Comparison of ENCODE assay signal across 2 cellular contexts in the genomic region with DNA sequence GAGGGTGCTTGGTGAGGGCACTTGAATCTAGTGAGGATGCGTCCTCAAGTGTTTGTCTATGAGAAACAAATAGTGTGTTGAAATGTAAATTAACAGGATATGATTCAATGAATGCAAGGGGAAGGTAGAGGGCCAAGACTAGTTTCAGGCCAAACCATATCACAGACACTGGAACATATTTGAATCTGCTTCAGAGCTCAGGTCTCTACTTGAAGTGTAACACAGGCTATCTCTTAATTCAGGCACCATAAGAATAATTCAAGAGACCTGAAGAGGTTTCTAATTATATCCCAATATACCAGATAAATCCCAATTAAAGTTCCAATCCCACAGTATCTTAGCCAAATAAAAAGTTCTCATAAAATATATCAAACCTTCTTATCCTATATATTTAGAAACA.
TF ChIP-seq lines count a peak whose summit lies in the region.

No MANE protein-coding gene starts in this region.

TF ChIP-seq in GM23338, 12 proteins besides CTCF, POLR2A, EP300 and RAD21:
- TF ChIP-seq, protein P1, sequence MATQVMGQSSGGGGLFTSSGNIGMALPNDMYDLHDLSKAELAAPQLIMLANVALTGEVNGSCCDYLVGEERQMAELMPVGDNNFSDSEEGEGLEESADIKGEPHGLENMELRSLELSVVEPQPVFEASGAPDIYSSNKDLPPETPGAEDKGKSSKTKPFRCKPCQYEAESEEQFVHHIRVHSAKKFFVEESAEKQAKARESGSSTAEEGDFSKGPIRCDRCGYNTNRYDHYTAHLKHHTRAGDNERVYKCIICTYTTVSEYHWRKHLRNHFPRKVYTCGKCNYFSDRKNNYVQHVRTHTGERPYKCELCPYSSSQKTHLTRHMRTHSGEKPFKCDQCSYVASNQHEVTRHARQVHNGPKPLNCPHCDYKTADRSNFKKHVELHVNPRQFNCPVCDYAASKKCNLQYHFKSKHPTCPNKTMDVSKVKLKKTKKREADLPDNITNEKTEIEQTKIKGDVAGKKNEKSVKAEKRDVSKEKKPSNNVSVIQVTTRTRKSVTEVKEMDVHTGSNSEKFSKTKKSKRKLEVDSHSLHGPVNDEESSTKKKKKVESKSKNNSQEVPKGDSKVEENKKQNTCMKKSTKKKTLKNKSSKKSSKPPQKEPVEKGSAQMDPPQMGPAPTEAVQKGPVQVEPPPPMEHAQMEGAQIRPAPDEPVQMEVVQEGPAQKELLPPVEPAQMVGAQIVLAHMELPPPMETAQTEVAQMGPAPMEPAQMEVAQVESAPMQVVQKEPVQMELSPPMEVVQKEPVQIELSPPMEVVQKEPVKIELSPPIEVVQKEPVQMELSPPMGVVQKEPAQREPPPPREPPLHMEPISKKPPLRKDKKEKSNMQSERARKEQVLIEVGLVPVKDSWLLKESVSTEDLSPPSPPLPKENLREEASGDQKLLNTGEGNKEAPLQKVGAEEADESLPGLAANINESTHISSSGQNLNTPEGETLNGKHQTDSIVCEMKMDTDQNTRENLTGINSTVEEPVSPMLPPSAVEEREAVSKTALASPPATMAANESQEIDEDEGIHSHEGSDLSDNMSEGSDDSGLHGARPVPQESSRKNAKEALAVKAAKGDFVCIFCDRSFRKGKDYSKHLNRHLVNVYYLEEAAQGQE (IDR thresholded peaks at IDR 0.05; ENCODE audit: unreplicated experiment): no peak
- TF ChIP-seq JUNB (IDR thresholded peaks at IDR 0.05; ENCODE audit: unreplicated experiment): no peak
- TF ChIP-seq, protein P2, sequence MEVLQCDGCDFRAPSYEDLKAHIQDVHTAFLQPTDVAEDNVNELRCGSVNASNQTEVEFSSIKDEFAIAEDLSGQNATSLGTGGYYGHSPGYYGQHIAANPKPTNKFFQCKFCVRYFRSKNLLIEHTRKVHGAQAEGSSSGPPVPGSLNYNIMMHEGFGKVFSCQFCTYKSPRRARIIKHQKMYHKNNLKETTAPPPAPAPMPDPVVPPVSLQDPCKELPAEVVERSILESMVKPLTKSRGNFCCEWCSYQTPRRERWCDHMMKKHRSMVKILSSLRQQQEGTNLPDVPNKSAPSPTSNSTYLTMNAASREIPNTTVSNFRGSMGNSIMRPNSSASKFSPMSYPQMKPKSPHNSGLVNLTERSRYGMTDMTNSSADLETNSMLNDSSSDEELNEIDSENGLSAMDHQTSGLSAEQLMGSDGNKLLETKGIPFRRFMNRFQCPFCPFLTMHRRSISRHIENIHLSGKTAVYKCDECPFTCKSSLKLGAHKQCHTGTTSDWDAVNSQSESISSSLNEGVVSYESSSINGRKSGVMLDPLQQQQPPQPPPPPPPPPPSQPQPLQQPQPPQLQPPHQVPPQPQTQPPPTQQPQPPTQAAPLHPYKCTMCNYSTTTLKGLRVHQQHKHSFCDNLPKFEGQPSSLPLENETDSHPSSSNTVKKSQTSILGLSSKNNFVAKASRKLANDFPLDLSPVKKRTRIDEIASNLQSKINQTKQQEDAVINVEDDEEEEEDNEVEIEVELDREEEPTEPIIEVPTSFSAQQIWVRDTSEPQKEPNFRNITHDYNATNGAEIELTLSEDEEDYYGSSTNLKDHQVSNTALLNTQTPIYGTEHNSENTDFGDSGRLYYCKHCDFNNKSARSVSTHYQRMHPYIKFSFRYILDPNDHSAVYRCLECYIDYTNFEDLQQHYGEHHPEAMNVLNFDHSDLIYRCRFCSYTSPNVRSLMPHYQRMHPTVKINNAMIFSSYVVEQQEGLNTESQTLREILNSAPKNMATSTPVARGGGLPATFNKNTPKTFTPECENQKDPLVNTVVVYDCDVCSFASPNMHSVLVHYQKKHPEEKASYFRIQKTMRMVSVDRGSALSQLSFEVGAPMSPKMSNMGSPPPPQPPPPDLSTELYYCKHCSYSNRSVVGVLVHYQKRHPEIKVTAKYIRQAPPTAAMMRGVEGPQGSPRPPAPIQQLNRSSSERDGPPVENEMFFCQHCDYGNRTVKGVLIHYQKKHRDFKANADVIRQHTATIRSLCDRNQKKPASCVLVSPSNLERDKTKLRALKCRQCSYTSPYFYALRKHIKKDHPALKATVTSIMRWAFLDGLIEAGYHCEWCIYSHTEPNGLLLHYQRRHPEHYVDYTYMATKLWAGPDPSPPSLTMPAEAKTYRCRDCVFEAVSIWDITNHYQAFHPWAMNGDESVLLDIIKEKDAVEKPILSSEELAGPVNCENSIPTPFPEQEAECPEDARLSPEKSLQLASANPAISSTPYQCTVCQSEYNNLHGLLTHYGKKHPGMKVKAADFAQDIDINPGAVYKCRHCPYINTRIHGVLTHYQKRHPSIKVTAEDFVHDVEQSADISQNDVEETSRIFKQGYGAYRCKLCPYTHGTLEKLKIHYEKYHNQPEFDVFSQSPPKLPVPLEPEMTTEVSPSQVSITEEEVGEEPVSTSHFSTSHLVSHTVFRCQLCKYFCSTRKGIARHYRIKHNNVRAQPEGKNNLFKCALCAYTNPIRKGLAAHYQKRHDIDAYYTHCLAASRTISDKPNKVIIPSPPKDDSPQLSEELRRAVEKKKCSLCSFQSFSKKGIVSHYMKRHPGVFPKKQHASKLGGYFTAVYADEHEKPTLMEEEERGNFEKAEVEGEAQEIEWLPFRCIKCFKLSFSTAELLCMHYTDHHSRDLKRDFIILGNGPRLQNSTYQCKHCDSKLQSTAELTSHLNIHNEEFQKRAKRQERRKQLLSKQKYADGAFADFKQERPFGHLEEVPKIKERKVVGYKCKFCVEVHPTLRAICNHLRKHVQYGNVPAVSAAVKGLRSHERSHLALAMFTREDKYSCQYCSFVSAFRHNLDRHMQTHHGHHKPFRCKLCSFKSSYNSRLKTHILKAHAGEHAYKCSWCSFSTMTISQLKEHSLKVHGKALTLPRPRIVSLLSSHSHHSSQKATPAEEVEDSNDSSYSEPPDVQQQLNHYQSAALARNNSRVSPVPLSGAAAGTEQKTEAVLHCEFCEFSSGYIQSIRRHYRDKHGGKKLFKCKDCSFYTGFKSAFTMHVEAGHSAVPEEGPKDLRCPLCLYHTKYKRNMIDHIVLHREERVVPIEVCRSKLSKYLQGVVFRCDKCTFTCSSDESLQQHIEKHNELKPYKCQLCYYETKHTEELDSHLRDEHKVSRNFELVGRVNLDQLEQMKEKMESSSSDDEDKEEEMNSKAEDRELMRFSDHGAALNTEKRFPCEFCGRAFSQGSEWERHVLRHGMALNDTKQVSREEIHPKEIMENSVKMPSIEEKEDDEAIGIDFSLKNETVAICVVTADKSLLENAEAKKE (CRISPR knock-in tag; IDR thresholded peaks at IDR 0.05): no peak
- no peak for TF ChIP-seq POLR2AphosphoS5 (IDR thresholded peaks at IDR 0.05; ENCODE audit: low read depth)
- TF ChIP-seq NANOG (IDR thresholded peaks at IDR 0.05; ENCODE audit: borderline replicate concordance): no peak
- no peak for TF ChIP-seq EZH2 (IDR thresholded peaks at IDR 0.05; ENCODE audit: low read depth, unreplicated experiment)
- TF ChIP-seq ZNF114 (CRISPR knock-in tag; IDR thresholded peaks at IDR 0.05): no peak
- TF ChIP-seq STAT1 (IDR thresholded peaks at IDR 0.05; ENCODE audit: unreplicated experiment): no peak

TF ChIP-seq in WTC11, 78 proteins besides CTCF, POLR2A, EP300 and RAD21 (continued from another document):
- TF ChIP-seq, protein P3, sequence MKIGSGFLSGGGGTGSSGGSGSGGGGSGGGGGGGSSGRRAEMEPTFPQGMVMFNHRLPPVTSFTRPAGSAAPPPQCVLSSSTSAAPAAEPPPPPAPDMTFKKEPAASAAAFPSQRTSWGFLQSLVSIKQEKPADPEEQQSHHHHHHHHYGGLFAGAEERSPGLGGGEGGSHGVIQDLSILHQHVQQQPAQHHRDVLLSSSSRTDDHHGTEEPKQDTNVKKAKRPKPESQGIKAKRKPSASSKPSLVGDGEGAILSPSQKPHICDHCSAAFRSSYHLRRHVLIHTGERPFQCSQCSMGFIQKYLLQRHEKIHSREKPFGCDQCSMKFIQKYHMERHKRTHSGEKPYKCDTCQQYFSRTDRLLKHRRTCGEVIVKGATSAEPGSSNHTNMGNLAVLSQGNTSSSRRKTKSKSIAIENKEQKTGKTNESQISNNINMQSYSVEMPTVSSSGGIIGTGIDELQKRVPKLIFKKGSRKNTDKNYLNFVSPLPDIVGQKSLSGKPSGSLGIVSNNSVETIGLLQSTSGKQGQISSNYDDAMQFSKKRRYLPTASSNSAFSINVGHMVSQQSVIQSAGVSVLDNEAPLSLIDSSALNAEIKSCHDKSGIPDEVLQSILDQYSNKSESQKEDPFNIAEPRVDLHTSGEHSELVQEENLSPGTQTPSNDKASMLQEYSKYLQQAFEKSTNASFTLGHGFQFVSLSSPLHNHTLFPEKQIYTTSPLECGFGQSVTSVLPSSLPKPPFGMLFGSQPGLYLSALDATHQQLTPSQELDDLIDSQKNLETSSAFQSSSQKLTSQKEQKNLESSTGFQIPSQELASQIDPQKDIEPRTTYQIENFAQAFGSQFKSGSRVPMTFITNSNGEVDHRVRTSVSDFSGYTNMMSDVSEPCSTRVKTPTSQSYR (CRISPR knock-in tag; IDR thresholded peaks at IDR 0.05): no peak
- TF ChIP-seq, protein P4, sequence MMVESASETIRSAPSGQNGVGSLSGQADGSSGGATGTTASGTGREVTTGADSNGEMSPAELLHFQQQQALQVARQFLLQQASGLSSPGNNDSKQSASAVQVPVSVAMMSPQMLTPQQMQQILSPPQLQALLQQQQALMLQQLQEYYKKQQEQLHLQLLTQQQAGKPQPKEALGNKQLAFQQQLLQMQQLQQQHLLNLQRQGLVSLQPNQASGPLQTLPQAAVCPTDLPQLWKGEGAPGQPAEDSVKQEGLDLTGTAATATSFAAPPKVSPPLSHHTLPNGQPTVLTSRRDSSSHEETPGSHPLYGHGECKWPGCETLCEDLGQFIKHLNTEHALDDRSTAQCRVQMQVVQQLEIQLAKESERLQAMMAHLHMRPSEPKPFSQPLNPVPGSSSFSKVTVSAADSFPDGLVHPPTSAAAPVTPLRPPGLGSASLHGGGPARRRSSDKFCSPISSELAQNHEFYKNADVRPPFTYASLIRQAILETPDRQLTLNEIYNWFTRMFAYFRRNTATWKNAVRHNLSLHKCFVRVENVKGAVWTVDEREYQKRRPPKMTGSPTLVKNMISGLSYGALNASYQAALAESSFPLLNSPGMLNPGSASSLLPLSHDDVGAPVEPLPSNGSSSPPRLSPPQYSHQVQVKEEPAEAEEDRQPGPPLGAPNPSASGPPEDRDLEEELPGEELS (CRISPR knock-in tag; IDR thresholded peaks at IDR 0.05): no peak
- no peak for TF ChIP-seq GTF2I (CRISPR knock-in tag; conservative IDR thresholded peaks at IDR 0.05)
- no peak for TF ChIP-seq SOX15 (CRISPR knock-in tag; IDR thresholded peaks at IDR 0.05)
- no peak for TF ChIP-seq IRF2 (CRISPR knock-in tag; IDR thresholded peaks at IDR 0.05; ENCODE audit: borderline replicate concordance, low read depth)
- no peak for TF ChIP-seq NFATC4 (CRISPR knock-in tag; IDR thresholded peaks at IDR 0.05)
- TF ChIP-seq ATF1 (CRISPR knock-in tag; IDR thresholded peaks at IDR 0.05): no peak
- no peak for TF ChIP-seq ZNF121 (CRISPR knock-in tag; IDR thresholded peaks at IDR 0.05)
- TF ChIP-seq, protein P5, sequence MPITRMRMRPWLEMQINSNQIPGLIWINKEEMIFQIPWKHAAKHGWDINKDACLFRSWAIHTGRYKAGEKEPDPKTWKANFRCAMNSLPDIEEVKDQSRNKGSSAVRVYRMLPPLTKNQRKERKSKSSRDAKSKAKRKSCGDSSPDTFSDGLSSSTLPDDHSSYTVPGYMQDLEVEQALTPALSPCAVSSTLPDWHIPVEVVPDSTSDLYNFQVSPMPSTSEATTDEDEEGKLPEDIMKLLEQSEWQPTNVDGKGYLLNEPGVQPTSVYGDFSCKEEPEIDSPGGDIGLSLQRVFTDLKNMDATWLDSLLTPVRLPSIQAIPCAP (CRISPR knock-in tag; IDR thresholded peaks at IDR 0.05): no peak
- no peak for TF ChIP-seq SP1 (CRISPR knock-in tag; conservative IDR thresholded peaks at IDR 0.05)
- no peak for TF ChIP-seq TCF7 (CRISPR knock-in tag; IDR thresholded peaks at IDR 0.05; ENCODE audit: low read depth)
